Comparison of ENCODE assay signal across 17 cellular contexts in the genomic region with DNA sequence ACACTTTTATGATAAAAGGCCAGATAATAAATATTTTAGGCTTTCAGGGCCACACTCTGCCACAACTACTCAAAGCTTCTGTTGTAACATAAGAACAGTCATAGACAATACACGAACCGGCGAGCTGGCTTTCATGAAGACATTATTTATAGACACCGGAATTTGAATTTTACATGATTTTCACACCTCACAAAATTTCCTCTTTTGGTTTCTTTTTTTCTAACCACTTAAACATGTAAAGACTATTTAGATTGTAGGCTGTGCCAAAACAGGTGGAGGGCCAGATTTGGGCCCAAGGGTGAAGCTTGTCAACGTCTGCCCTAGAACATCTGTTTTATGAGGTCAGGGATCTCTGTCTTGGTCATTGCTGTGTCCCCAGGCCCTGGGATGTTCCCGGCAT. TPM values are rescaled to one million over a fixed set of nuclear protein-coding genes. Genes with fewer than 3 reads are reported as not detected.
DNase-seq lines count a peak whose midpoint lies in the region; ATAC-seq and TF ChIP-seq lines count a peak whose summit lies in the region.
"Had no signal": no experiment of that assay in that cellular context is flagged by ENCODE, and none has a peak within 500 bp of the region (broad histone marks: within the 10 kb centered on the region; RNA-seq: fewer than 3 reads in every experiment).

No MANE protein-coding gene starts in this region.

- TF ChIP-seq CTCF in CD8-positive, alpha-beta T cell (IDR thresholded peaks at IDR 0.05), result no peak
- no peak for TF ChIP-seq CTCF in HFFc6 (IDR thresholded peaks at IDR 0.05)
- no peak for TF ChIP-seq CTCF in RWPE1 (conservative IDR thresholded peaks at IDR 0.05; ENCODE audit: low read depth)

- H3K4me1 Mint-ChIP-seq in CD8-positive, alpha-beta T cell (ENCODE audit: low read depth), result peaks cover 17% of the 10 kb centered on the region
- H3K4me1 Mint-ChIP-seq in effector memory CD8-positive, alpha-beta T cell (ENCODE audit: low read depth in 2 of 2), result peaks cover 15 to 16% of the 10 kb centered on the region in 2 donors
- H3K4me1 Mint-ChIP-seq in HFFc6 (ENCODE audit: low read depth), result peaks cover 25% of the 10 kb centered on the region

- no peaks in the 10 kb centered on the region for H3K9me3 Mint-ChIP-seq in CD8-positive, alpha-beta T cell
- H3K9me3 Mint-ChIP-seq in effector memory CD8-positive, alpha-beta T cell, result no peaks in the 10 kb centered on the region
- H3K9me3 Mint-ChIP-seq in HFFc6, result peaks cover 4% of the 10 kb centered on the region; the same call in 1 of the 2 replicates
- H3K9me3 Mint-ChIP-seq: type B pancreatic cell had no signal

- no peaks in the 10 kb centered on the region for H3K27me3 ChIP-seq in CD8-positive, alpha-beta T cell (ENCODE audit: insufficient read depth, low read length)

- intact Hi-C loops in CD8-positive, alpha-beta T cell (cut with DNase I, micrococcal nuclease), result no loop called here

- no peak overlapping the region for H3K4me3 ChIP-seq in CD8-positive, alpha-beta T cell (ENCODE audit: low read depth, low read length)

- H3K27me3 Mint-ChIP-seq in CD8-positive, alpha-beta T cell (ENCODE audit: low read depth), result peaks cover 4% of the 10 kb centered on the region
- H3K27me3 Mint-ChIP-seq in effector memory CD8-positive, alpha-beta T cell, result peaks cover 0 to 6% of the 10 kb centered on the region in 2 donors
- H3K27me3 Mint-ChIP-seq in HFFc6 (ENCODE audit: insufficient read depth), result no peaks in the 10 kb centered on the region; the same call in none of the 2 replicates
- H3K27me3 Mint-ChIP-seq: type B pancreatic cell had no signal

- H3K27ac Mint-ChIP-seq in CD8-positive, alpha-beta T cell, result peak overlapping the region; percentile 55
- H3K27ac Mint-ChIP-seq in effector memory CD8-positive, alpha-beta T cell, result peak overlapping the region; percentile 74 to 91
- H3K27ac Mint-ChIP-seq in HFFc6, result no peak overlapping the region
- H3K27ac Mint-ChIP-seq: type B pancreatic cell had no signal

- DNase-seq in CD8-positive, alpha-beta T cell, result no peak
- DNase-seq in effector memory CD8-positive, alpha-beta T cell, result no peak
- DNase-seq in HFFc6 (no peak), RWPE1 (ENCODE audit: low spot score) (no peak)
- DNase-seq: ACHN; mammary epithelial cell; NCI-H2107; NK-92 treated with Interleukin-12 subunit alpha and Interleukin-12 subunit beta, amount 100 ng/mL, for 24 hours; SK-N-SH; WERI-Rb-1 had no signal

- peaks cover 15% of the 10 kb centered on the region for H3K4me1 ChIP-seq in CD8-positive, alpha-beta T cell (ENCODE audit: insufficient read depth, low read length)

- H3K9me3 ChIP-seq in CD8-positive, alpha-beta T cell (ENCODE audit: low read length), result no peaks in the 10 kb centered on the region
- H3K9me3 ChIP-seq: SK-N-SH had no signal

- no peaks in the 10 kb centered on the region for H3K36me3 ChIP-seq in CD8-positive, alpha-beta T cell (ENCODE audit: insufficient read depth, low read length)
- H3K36me3 ChIP-seq: WERI-Rb-1 had no signal

- no peak overlapping the region for H3K27ac ChIP-seq in CD8-positive, alpha-beta T cell (ENCODE audit: low read depth, low read length)
- H3K27ac ChIP-seq in RWPE1, result no peak overlapping the region
- H3K27ac ChIP-seq: WERI-Rb-1 had no signal

- POLR2A ChIA-PET in CD8-positive, alpha-beta T cell (lab: Charles Lee), result no interaction called here
- POLR2A ChIA-PET in RWPE1 (lab: Yijun Ruan, JAX; ENCODE audit: low non-redundant PET), result no interaction called here

- CTCF ChIA-PET in CD8-positive, alpha-beta T cell (lab: Charles Lee), result interaction anchor here (2.3 to 3.1 kb wide), 2 partner anchors 19 to 29 kb away, joined by 9 to 18 read pairs; no protein-coding TSS in a partner anchor
- CTCF ChIA-PET in RWPE1 (lab: Yijun Ruan, JAX), result interaction anchor here (0.5 to 3.2 kb wide), 3 partner anchors 19 to 85 kb away, joined by 3 to 13 read pairs (median 4); no protein-coding TSS in a partner anchor

- ATAC-seq in CD8-positive, alpha-beta T cell, result peak; percentile 17
- ATAC-seq in GM19025 (IDR thresholded peaks at IDR 0.05; ENCODE audit: low read depth, unreplicated experiment) (peak; percentile 49), HG03196 (IDR thresholded peaks at IDR 0.05; ENCODE audit: unreplicated experiment) (peak; percentile 48), GM21576 (IDR thresholded peaks at IDR 0.05; ENCODE audit: unreplicated experiment) (no peak), GM21390 (IDR thresholded peaks at IDR 0.05; ENCODE audit: unreplicated experiment) (no peak)
- ATAC-seq in effector memory CD8-positive, alpha-beta T cell (replicated peaks), result peak; percentile 65

- no peaks in the 10 kb centered on the region for H3K36me3 Mint-ChIP-seq in CD8-positive, alpha-beta T cell
- H3K36me3 Mint-ChIP-seq in effector memory CD8-positive, alpha-beta T cell (ENCODE audit: insufficient read depth), result peaks cover 5% of the 10 kb centered on the region
- no peaks in the 10 kb centered on the region for H3K36me3 Mint-ChIP-seq in HFFc6 (ENCODE audit: low read depth)
- H3K36me3 Mint-ChIP-seq: type B pancreatic cell had no signal

- peak overlapping the region; percentile 9 for H3K4me3 Mint-ChIP-seq in CD8-positive, alpha-beta T cell
- H3K4me3 Mint-ChIP-seq in effector memory CD8-positive, alpha-beta T cell, result peak overlapping the region; percentile 31 to 71
- H3K4me3 Mint-ChIP-seq in HFFc6, result no peak overlapping the region
- H3K4me3 Mint-ChIP-seq: type B pancreatic cell had no signal

RNA-seq across cellular contexts. Expression of gene FXYD3, which starts 29.7 kb away (rescaled TPM):
- total RNA-seq in CD8-positive, alpha-beta T cell, result not detected
- total RNA-seq in HFFc6 (2021; fragmentation: NEBNext Ultra II Directional; extraction: Animal tissue kit (Norgen Biotek cat#: 25700)), result not detected
- total RNA-seq: dermis microvascular lymphatic vessel endothelial cell, osteoblast had no signal

RNA-seq across cellular contexts. Expression of gene HPN, which starts 44.4 kb away (rescaled TPM):
- total RNA-seq in CD8-positive, alpha-beta T cell, result not detected
- total RNA-seq in HFFc6 (2021; fragmentation: NEBNext Ultra II Directional; extraction: Animal tissue kit (Norgen Biotek cat#: 25700)), result not detected
- total RNA-seq: dermis microvascular lymphatic vessel endothelial cell had no signal

RNA-seq across cellular contexts. Expression of gene LGI4, which starts 48.9 kb away (rescaled TPM):
- under 1 TPM; 0.72 to 0.90 TPM for total RNA-seq in CD8-positive, alpha-beta T cell
- total RNA-seq in HFFc6 (2021; fragmentation: NEBNext Ultra II Directional; extraction: Animal tissue kit (Norgen Biotek cat#: 25700)), result under 1 TPM in 5 of 6 experiments, not detected in 1; 0.08 to 0.17 (median 0.10) TPM
- total RNA-seq: dermis microvascular lymphatic vessel endothelial cell had no signal

RNA-seq across cellular contexts. Expression of gene FXYD1, which starts 52.7 kb away (rescaled TPM):
- total RNA-seq in CD8-positive, alpha-beta T cell, result 1 to 10 TPM; 1.2 to 2.4 TPM
- 1 to 10 TPM in 4 of 6 experiments, under 1 TPM in 1, not detected in 1; 0.92 to 2.7 (median 2.1) TPM for total RNA-seq in HFFc6 (2021; fragmentation: NEBNext Ultra II Directional; extraction: Animal tissue kit (Norgen Biotek cat#: 25700))
- total RNA-seq: dermis microvascular lymphatic vessel endothelial cell, osteoblast had no signal

RNA-seq across cellular contexts. Expression of gene SCN1B, which starts 55.7 kb away (rescaled TPM):
- total RNA-seq in CD8-positive, alpha-beta T cell, result 1 to 10 TPM; 1.9 to 2.3 TPM
- 10 to 100 TPM in 4 of 6 experiments, 1 to 10 TPM in 2; 6.8 to 14.2 (median 12.6) TPM for total RNA-seq in HFFc6 (2021; fragmentation: NEBNext Ultra II Directional; extraction: Animal tissue kit (Norgen Biotek cat#: 25700))

Comparison
In these comparisons a context has a peak if more than half of its experiments do, and no peak if none do; other contexts are left out.
1. ATAC-seq: peak in CD8-positive, alpha-beta T cell (single experiment), GM19025 (single experiment), HG03196 (single experiment) and effector memory CD8-positive, alpha-beta T cell (single experiment); none in GM21576 (single experiment) and GM21390 (single experiment).